Comparison of ENCODE assay signal across 1 cellular context in the genomic region with DNA sequence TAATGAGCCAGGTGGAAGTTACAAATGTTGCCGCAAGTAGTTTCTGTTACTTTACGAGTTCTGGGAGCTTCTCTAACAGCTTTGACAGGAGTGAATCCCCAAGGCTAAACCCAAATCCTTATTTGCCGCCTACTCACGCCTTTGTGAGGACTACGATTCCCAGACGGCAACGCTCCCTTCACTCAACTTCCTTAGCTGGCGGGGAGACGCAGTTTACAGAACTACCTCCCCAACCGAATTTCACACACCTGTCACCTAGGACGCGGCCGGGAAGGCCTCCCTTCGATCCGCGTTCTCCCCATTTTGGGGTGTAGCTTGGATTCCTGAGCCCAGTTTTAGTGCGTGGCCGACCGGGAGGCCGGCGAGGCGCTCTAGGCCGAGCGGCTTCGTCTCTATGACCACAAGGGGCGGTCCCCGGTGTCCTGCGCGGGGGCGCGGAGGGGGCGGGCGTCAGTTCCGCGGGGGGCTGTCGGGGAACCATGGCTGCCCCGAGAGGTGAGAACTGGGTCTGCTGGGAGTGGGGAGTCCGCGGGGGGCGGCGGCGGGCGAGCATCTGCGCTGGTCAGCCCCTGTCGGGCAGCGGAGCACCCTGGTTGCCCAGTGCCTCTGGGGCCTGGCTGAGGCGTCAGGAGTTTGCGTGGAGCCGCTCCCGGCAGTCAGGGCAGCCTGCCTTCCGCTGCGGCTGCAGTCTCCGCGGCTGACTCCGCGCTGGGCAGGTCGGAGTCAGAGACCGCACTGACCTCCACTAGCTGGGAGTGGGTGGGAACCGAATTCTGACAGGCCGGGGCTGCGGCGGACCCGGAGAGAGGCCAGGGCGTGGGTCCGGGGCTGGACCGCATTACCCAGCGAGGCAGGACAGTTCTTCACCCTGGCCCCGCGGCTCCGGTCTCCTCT.
TF ChIP-seq lines count a peak whose summit lies in the region.

A gene with protein sequence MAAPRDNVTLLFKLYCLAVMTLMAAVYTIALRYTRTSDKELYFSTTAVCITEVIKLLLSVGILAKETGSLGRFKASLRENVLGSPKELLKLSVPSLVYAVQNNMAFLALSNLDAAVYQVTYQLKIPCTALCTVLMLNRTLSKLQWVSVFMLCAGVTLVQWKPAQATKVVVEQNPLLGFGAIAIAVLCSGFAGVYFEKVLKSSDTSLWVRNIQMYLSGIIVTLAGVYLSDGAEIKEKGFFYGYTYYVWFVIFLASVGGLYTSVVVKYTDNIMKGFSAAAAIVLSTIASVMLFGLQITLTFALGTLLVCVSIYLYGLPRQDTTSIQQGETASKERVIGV (plus strand): TSS at position 450 of the 894 bp plus-strand sequence. CDS start 30 bp downstream, at position 480.

TF ChIP-seq in neural cell, 6 proteins besides CTCF, POLR2A, EP300 and RAD21 (continued from another document):
- TF ChIP-seq, protein P1, sequence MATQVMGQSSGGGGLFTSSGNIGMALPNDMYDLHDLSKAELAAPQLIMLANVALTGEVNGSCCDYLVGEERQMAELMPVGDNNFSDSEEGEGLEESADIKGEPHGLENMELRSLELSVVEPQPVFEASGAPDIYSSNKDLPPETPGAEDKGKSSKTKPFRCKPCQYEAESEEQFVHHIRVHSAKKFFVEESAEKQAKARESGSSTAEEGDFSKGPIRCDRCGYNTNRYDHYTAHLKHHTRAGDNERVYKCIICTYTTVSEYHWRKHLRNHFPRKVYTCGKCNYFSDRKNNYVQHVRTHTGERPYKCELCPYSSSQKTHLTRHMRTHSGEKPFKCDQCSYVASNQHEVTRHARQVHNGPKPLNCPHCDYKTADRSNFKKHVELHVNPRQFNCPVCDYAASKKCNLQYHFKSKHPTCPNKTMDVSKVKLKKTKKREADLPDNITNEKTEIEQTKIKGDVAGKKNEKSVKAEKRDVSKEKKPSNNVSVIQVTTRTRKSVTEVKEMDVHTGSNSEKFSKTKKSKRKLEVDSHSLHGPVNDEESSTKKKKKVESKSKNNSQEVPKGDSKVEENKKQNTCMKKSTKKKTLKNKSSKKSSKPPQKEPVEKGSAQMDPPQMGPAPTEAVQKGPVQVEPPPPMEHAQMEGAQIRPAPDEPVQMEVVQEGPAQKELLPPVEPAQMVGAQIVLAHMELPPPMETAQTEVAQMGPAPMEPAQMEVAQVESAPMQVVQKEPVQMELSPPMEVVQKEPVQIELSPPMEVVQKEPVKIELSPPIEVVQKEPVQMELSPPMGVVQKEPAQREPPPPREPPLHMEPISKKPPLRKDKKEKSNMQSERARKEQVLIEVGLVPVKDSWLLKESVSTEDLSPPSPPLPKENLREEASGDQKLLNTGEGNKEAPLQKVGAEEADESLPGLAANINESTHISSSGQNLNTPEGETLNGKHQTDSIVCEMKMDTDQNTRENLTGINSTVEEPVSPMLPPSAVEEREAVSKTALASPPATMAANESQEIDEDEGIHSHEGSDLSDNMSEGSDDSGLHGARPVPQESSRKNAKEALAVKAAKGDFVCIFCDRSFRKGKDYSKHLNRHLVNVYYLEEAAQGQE (IDR thresholded peaks at IDR 0.05; ENCODE audit: borderline replicate concordance): peak; percentile 45
- TF ChIP-seq SMC3 (conservative IDR thresholded peaks at IDR 0.05; ENCODE audit: poor library complexity) (no peak), TAF1 (IDR thresholded peaks at IDR 0.05; ENCODE audit: low read depth) (peak; percentile 67)
